Comparison of ENCODE assay signal across 1 cellular context in the genomic region with DNA sequence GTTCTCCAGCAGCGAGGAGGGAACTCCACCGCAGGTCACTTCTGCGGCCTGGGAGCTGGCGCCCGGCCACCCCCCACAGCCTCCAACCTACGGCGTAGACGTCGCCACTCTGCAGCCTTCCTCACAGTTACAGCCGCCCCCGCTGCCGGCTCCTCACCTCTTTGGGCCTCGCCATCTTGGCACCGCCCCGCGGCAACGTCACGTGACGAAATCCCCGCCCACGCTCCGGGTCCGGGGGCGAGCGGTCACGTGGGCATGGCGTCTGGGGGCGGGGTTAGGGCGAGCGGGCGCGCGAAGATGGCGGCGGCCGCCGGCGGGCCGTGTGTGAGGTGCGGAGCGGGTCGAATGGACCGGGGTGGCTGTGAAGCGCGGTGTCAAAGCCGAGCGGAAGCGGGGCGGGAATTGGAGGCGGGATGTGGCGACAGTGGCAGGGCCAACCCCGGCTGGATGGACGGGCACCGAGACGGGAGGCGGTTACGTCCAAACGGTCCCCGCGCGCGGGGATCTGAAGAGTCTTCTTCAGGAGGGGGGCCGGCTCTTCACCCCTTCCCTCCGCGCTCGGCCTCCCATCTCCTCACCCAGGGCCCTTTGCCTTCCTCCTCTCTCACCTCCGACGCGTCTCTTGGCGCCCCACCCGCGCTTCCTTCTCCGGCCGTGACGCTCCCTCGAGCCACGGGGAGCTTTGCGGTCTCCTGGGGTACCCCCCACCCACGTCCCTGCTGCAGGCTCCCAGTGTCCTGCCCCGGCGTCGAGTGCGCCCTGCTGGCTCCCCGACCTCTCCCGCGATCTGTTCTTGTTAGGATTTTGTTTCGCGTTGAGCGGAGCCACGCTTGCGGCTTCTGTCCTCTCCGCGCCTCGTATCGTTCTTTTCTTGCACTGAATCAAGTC.
TF ChIP-seq lines count a peak whose summit lies in the region.

A gene (minus strand): TSS at position 181 of the 888 bp plus-strand sequence. CDS start 300 bp downstream, outside the sequence.
A gene with protein sequence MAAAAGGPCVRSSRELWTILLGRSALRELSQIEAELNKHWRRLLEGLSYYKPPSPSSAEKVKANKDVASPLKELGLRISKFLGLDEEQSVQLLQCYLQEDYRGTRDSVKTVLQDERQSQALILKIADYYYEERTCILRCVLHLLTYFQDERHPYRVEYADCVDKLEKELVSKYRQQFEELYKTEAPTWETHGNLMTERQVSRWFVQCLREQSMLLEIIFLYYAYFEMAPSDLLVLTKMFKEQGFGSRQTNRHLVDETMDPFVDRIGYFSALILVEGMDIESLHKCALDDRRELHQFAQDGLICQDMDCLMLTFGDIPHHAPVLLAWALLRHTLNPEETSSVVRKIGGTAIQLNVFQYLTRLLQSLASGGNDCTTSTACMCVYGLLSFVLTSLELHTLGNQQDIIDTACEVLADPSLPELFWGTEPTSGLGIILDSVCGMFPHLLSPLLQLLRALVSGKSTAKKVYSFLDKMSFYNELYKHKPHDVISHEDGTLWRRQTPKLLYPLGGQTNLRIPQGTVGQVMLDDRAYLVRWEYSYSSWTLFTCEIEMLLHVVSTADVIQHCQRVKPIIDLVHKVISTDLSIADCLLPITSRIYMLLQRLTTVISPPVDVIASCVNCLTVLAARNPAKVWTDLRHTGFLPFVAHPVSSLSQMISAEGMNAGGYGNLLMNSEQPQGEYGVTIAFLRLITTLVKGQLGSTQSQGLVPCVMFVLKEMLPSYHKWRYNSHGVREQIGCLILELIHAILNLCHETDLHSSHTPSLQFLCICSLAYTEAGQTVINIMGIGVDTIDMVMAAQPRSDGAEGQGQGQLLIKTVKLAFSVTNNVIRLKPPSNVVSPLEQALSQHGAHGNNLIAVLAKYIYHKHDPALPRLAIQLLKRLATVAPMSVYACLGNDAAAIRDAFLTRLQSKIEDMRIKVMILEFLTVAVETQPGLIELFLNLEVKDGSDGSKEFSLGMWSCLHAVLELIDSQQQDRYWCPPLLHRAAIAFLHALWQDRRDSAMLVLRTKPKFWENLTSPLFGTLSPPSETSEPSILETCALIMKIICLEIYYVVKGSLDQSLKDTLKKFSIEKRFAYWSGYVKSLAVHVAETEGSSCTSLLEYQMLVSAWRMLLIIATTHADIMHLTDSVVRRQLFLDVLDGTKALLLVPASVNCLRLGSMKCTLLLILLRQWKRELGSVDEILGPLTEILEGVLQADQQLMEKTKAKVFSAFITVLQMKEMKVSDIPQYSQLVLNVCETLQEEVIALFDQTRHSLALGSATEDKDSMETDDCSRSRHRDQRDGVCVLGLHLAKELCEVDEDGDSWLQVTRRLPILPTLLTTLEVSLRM (N-terminal part only) (plus strand): TSS at position 277 of the 888 bp plus-strand sequence. CDS start 21 bp downstream, at position 298.

TF ChIP-seq in liver, 16 proteins besides CTCF, POLR2A, EP300 and RAD21 (continued from another document):
- TF ChIP-seq, protein P1, sequence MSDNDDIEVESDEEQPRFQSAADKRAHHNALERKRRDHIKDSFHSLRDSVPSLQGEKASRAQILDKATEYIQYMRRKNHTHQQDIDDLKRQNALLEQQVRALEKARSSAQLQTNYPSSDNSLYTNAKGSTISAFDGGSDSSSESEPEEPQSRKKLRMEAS (IDR thresholded peaks at IDR 0.05): no peak
